Comparison of ENCODE assay signal across 18 cellular contexts in the genomic region with DNA sequence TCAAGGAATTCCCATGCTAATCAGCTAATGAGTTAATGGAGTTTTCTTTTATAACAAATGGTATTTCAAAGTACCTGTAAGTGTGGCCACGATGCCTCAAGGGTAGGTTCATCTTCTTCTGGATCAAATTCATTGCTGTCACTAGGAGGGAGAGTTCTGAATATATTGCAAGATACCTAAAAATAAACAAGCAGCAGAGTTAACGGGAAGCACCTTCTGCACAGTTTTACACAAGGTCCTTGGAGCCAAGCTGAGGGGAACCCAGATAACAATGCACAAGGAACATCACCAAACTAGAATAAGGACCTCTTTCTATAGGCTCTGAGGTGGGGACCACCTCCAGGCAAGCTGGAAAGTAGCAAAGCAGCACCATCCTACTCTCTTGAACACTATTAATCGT.
"Had no signal": no experiment of that assay in that cellular context is flagged by ENCODE, and none has a peak within 500 bp of the region (broad histone marks: within the 10 kb centered on the region; RNA-seq: fewer than 3 reads in every experiment).

No MANE protein-coding gene starts in this region.

- H3K9me3 Mint-ChIP-seq: IgD-negative memory B cell had no signal

- H3K4me3 ChIP-seq: K562, MG63 had no signal

- H3K4me3 Mint-ChIP-seq: IgD-negative memory B cell had no signal

- H3K9me3 ChIP-seq: MG63, SK-N-SH had no signal

- DNase-seq: MG63, NCI-H1092, NCI-H1105 treated with DMSO at 0.1 percent for 48 hours, NCI-H1417 treated with DMSO at 0.1 percent for 48 hours, NCI-H146, NCI-H1694 treated with DMSO at 0.1 percent for 48 hours, NCI-H1930, NCI-H2081, NCI-H2107, NCI-H2227 treated with DMSO at 0.1 percent for 48 hours, NCI-H524, NCI-H526 treated with DMSO at 0.1 percent for 48 hours, NCI-H748 treated with DMSO at 0.1 percent for 48 hours, RPMI8226, SHP77 had no signal

- H3K27me3 Mint-ChIP-seq: IgD-negative memory B cell had no signal

- H3K27me3 ChIP-seq: MG63 had no signal

- H3K36me3 ChIP-seq: MG63 had no signal

- ATAC-seq: K562 had no signal

- H3K27ac Mint-ChIP-seq: IgD-negative memory B cell had no signal
